In genomic region chr6:145026267-145026679, GRCh38 we compare ENCODE assay signal across 1 cellular context.
TF ChIP-seq lines count a peak whose summit lies in the region.

No MANE protein-coding gene starts in this region.

TF ChIP-seq in HepG2, 621 proteins besides CTCF, POLR2A, EP300 and RAD21 (continued from another document and continues in another):
- TF ChIP-seq HNF1B (CRISPR knock-in tag; IDR thresholded peaks at IDR 0.05) = peak; percentile 79
- TF ChIP-seq, protein P1, sequence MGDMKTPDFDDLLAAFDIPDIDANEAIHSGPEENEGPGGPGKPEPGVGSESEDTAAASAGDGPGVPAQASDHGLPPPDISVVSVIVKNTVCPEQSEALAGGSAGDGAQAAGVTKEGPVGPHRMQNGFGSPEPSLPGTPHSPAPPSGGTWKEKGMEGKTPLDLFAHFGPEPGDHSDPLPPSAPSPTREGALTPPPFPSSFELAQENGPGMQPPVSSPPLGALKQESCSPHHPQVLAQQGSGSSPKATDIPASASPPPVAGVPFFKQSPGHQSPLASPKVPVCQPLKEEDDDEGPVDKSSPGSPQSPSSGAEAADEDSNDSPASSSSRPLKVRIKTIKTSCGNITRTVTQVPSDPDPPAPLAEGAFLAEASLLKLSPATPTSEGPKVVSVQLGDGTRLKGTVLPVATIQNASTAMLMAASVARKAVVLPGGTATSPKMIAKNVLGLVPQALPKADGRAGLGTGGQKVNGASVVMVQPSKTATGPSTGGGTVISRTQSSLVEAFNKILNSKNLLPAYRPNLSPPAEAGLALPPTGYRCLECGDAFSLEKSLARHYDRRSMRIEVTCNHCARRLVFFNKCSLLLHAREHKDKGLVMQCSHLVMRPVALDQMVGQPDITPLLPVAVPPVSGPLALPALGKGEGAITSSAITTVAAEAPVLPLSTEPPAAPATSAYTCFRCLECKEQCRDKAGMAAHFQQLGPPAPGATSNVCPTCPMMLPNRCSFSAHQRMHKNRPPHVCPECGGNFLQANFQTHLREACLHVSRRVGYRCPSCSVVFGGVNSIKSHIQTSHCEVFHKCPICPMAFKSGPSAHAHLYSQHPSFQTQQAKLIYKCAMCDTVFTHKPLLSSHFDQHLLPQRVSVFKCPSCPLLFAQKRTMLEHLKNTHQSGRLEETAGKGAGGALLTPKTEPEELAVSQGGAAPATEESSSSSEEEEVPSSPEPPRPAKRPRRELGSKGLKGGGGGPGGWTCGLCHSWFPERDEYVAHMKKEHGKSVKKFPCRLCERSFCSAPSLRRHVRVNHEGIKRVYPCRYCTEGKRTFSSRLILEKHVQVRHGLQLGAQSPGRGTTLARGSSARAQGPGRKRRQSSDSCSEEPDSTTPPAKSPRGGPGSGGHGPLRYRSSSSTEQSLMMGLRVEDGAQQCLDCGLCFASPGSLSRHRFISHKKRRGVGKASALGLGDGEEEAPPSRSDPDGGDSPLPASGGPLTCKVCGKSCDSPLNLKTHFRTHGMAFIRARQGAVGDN (CRISPR knock-in tag; IDR thresholded peaks at IDR 0.05) = no peak
- TF ChIP-seq SOX5 (CRISPR knock-in tag; IDR thresholded peaks at IDR 0.05; ENCODE audit: borderline replicate concordance) = peak; percentile 87
- no peak for TF ChIP-seq ZNF562 (CRISPR knock-in tag; IDR thresholded peaks at IDR 0.05; ENCODE audit: borderline replicate concordance)
- TF ChIP-seq GFI1 (CRISPR knock-in tag; IDR thresholded peaks at IDR 0.05; ENCODE audit: borderline replicate concordance) = 0 out of 2 replicates have a peak, but pooled peaks have one; percentile 35
- TF ChIP-seq YEATS4 (CRISPR knock-in tag; IDR thresholded peaks at IDR 0.05; ENCODE audit: borderline replicate concordance) = peak; percentile 31; the same call in 1 of the 2 replicates
- no peak for TF ChIP-seq ZNF746 (CRISPR knock-in tag; IDR thresholded peaks at IDR 0.05)
- TF ChIP-seq, protein P2, sequence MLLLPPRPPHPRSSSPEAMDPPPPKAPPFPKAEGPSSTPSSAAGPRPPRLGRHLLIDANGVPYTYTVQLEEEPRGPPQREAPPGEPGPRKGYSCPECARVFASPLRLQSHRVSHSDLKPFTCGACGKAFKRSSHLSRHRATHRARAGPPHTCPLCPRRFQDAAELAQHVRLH (CRISPR knock-in tag; IDR thresholded peaks at IDR 0.05; ENCODE audit: borderline replicate concordance, low read depth) = peak; percentile 77; the same call in 1 of the 2 replicates
- TF ChIP-seq, protein P3, sequence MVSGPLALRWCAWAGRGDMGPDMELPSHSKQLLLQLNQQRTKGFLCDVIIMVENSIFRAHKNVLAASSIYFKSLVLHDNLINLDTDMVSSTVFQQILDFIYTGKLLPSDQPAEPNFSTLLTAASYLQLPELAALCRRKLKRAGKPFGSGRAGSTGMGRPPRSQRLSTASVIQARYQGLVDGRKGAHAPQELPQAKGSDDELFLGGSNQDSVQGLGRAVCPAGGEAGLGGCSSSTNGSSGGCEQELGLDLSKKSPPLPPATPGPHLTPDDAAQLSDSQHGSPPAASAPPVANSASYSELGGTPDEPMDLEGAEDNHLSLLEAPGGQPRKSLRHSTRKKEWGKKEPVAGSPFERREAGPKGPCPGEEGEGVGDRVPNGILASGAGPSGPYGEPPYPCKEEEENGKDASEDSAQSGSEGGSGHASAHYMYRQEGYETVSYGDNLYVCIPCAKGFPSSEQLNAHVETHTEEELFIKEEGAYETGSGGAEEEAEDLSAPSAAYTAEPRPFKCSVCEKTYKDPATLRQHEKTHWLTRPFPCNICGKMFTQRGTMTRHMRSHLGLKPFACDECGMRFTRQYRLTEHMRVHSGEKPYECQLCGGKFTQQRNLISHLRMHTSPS (CRISPR knock-in tag; IDR thresholded peaks at IDR 0.05; ENCODE audit: low read depth) = 0 out of 2 replicates have a peak, but pooled peaks have one; percentile 67
- TF ChIP-seq NCOR1 (IDR thresholded peaks at IDR 0.05; ENCODE audit: borderline replicate concordance, low read length) = peak; percentile 88
- TF ChIP-seq IKZF5 (CRISPR knock-in tag; IDR thresholded peaks at IDR 0.05) = peak; percentile 94
- TF ChIP-seq, protein P4, sequence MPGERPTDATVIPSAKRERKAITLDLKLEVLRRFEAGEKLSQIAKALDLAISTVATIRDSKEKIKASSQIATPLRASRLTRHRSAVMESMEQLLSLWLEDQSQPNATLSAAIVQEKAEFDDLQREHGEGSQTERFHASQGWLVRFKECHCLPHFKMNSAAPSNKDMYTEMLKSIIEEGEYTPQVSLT (CRISPR knock-in tag; IDR thresholded peaks at IDR 0.05; ENCODE audit: borderline replicate concordance, low read depth) = no peak
- no peak for TF ChIP-seq LBX2 (CRISPR knock-in tag; IDR thresholded peaks at IDR 0.05; ENCODE audit: borderline replicate concordance)
- TF ChIP-seq, protein P5, sequence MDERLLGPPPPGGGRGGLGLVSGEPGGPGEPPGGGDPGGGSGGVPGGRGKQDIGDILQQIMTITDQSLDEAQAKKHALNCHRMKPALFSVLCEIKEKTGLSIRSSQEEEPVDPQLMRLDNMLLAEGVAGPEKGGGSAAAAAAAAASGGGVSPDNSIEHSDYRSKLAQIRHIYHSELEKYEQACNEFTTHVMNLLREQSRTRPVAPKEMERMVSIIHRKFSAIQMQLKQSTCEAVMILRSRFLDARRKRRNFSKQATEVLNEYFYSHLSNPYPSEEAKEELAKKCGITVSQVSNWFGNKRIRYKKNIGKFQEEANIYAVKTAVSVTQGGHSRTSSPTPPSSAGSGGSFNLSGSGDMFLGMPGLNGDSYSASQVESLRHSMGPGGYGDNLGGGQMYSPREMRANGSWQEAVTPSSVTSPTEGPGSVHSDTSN (CRISPR knock-in tag; IDR thresholded peaks at IDR 0.05) = 0 out of 2 replicates have a peak, but pooled peaks have one; percentile 28
- peak; percentile 97 for TF ChIP-seq MED1 (CRISPR knock-in tag; IDR thresholded peaks at IDR 0.05)
- TF ChIP-seq MEF2D (CRISPR knock-in tag; IDR thresholded peaks at IDR 0.05) = peak; percentile 95
- TF ChIP-seq ESRRA (CRISPR knock-in tag; IDR thresholded peaks at IDR 0.05; ENCODE audit: low read depth) = peak; percentile 64; the same call in 1 of the 2 replicates
- no peak for TF ChIP-seq ZFP62 (CRISPR knock-in tag; IDR thresholded peaks at IDR 0.05)
- TF ChIP-seq ARNTL (CRISPR knock-in tag; IDR thresholded peaks at IDR 0.05) = peak; percentile 59; the same call in 1 of the 2 replicates
- no peak for TF ChIP-seq SNAI1 (CRISPR knock-in tag; IDR thresholded peaks at IDR 0.05; ENCODE audit: borderline replicate concordance)
- TF ChIP-seq RXRB (CRISPR knock-in tag; IDR thresholded peaks at IDR 0.05; ENCODE audit: borderline replicate concordance) = peak; percentile 91
- no peak for TF ChIP-seq ZNF720 (CRISPR knock-in tag; IDR thresholded peaks at IDR 0.05)
- peak; percentile 78; the same call in 1 of the 2 replicates for TF ChIP-seq ZNF331 (CRISPR knock-in tag; IDR thresholded peaks at IDR 0.05)
- TF ChIP-seq AHR (CRISPR knock-in tag; IDR thresholded peaks at IDR 0.05) = no peak
- peak; percentile 88 for TF ChIP-seq CEBPB (IDR thresholded peaks at IDR 0.05; ENCODE audit: borderline replicate concordance, low read depth, low read length)
- TF ChIP-seq ZNF143 (CRISPR knock-in tag; IDR thresholded peaks at IDR 0.05) = peak; percentile 75
- TF ChIP-seq, protein P6, sequence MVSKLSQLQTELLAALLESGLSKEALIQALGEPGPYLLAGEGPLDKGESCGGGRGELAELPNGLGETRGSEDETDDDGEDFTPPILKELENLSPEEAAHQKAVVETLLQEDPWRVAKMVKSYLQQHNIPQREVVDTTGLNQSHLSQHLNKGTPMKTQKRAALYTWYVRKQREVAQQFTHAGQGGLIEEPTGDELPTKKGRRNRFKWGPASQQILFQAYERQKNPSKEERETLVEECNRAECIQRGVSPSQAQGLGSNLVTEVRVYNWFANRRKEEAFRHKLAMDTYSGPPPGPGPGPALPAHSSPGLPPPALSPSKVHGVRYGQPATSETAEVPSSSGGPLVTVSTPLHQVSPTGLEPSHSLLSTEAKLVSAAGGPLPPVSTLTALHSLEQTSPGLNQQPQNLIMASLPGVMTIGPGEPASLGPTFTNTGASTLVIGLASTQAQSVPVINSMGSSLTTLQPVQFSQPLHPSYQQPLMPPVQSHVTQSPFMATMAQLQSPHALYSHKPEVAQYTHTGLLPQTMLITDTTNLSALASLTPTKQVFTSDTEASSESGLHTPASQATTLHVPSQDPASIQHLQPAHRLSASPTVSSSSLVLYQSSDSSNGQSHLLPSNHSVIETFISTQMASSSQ (IDR thresholded peaks at IDR 0.05; ENCODE audit: low read depth) = peak; percentile 74
- TF ChIP-seq, protein P6 (CRISPR knock-in tag; IDR thresholded peaks at IDR 0.05; ENCODE audit: borderline replicate concordance) = peak; percentile 53; the same call in 1 of the 2 replicates
- TF ChIP-seq, protein P7, sequence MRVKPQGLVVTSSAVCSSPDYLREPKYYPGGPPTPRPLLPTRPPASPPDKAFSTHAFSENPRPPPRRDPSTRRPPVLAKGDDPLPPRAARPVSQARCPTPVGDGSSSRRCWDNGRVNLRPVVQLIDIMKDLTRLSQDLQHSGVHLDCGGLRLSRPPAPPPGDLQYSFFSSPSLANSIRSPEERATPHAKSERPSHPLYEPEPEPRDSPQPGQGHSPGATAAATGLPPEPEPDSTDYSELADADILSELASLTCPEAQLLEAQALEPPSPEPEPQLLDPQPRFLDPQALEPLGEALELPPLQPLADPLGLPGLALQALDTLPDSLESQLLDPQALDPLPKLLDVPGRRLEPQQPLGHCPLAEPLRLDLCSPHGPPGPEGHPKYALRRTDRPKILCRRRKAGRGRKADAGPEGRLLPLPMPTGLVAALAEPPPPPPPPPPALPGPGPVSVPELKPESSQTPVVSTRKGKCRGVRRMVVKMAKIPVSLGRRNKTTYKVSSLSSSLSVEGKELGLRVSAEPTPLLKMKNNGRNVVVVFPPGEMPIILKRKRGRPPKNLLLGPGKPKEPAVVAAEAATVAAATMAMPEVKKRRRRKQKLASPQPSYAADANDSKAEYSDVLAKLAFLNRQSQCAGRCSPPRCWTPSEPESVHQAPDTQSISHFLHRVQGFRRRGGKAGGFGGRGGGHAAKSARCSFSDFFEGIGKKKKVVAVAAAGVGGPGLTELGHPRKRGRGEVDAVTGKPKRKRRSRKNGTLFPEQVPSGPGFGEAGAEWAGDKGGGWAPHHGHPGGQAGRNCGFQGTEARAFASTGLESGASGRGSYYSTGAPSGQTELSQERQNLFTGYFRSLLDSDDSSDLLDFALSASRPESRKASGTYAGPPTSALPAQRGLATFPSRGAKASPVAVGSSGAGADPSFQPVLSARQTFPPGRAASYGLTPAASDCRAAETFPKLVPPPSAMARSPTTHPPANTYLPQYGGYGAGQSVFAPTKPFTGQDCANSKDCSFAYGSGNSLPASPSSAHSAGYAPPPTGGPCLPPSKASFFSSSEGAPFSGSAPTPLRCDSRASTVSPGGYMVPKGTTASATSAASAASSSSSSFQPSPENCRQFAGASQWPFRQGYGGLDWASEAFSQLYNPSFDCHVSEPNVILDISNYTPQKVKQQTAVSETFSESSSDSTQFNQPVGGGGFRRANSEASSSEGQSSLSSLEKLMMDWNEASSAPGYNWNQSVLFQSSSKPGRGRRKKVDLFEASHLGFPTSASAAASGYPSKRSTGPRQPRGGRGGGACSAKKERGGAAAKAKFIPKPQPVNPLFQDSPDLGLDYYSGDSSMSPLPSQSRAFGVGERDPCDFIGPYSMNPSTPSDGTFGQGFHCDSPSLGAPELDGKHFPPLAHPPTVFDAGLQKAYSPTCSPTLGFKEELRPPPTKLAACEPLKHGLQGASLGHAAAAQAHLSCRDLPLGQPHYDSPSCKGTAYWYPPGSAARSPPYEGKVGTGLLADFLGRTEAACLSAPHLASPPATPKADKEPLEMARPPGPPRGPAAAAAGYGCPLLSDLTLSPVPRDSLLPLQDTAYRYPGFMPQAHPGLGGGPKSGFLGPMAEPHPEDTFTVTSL (CRISPR knock-in tag; IDR thresholded peaks at IDR 0.05; ENCODE audit: borderline replicate concordance) = peak; percentile 100
- TF ChIP-seq CREB1 (IDR thresholded peaks at IDR 0.05) = no peak
- TF ChIP-seq CREB1 (CRISPR knock-in tag; IDR thresholded peaks at IDR 0.05) = peak; percentile 59
- no peak for TF ChIP-seq SMAD1 (CRISPR knock-in tag; IDR thresholded peaks at IDR 0.05; ENCODE audit: borderline replicate concordance, low read depth)
- TF ChIP-seq NCOA2 (CRISPR knock-in tag; IDR thresholded peaks at IDR 0.05) = peak; percentile 96
- TF ChIP-seq KLF11 (CRISPR knock-in tag; IDR thresholded peaks at IDR 0.05) = peak; percentile 58; the same call in 1 of the 2 replicates
